14 cellular contexts compared by ENCODE assay signal in genomic region chr10:132943555-132944404, GRCh38. TPM values are rescaled to one million over a fixed set of nuclear protein-coding genes. Genes with fewer than 3 reads are reported as not detected.
"Had no signal": no experiment of that assay in that cellular context is flagged by ENCODE, and none has a peak within 500 bp of the region (broad histone marks: within the 10 kb centered on the region; RNA-seq: fewer than 3 reads in every experiment).

No MANE protein-coding gene starts in this region.

- H3K4me3 ChIP-seq: right lobe of liver had no signal

- H3K36me3 ChIP-seq: ascending aorta, esophagus squamous epithelium, lower lobe of right lung, right lobe of liver, thoracic aorta had no signal

- H3K36me3 Mint-ChIP-seq: activated CD4-positive, alpha-beta memory T cell treated with anti-CD3 and anti-CD28 coated beads for 36 hours; activated naive CD4-positive, alpha-beta T cell treated with anti-CD3 and anti-CD28 coated beads, Interleukin-2, amount 10 ng/mL, durations not matched to agents 7 days and 5 days; natural killer cell treated with Interleukin-12 subunit alpha and Interleukin-12 subunit beta and Interleukin-15 and Interleukin-18, amount 100 ng/mL, for 72 hours; stimulated activated memory B cell treated with anti-CD40 and anti-IgM and Interleukin-4, amounts not matched to agents 10 μg/mL and 1 μg/mL and 100 μg/mL, for 72 hours had no signal

- H3K27ac Mint-ChIP-seq: activated CD4-positive, alpha-beta memory T cell treated with anti-CD3 and anti-CD28 coated beads for 36 hours; activated naive CD4-positive, alpha-beta T cell treated with anti-CD3 and anti-CD28 coated beads, Interleukin-2, amount 10 ng/mL, durations not matched to agents 7 days and 5 days; activated T-helper 2 cell treated with anti-CD3 and anti-CD28 coated beads, Interferon-gamma antibody, Interleukin-2, Interleukin-4, amounts not matched to agents 10 μg/mL and 5 μg/mL and 100 μg/mL, durations not matched to agents 14 hours and 24 hours and 36 hours; dendritic cell treated with granulocyte-macrophage colony-stimulating factor and Interleukin-4, amounts not matched to agents 40 ng/mL and 50 ng/mL, for 4 days; natural killer cell treated with Interleukin-12 subunit alpha and Interleukin-12 subunit beta and Interleukin-15 and Interleukin-18, amount 100 ng/mL, for 72 hours; stimulated activated memory B cell treated with anti-CD40 and anti-IgM and Interleukin-4, amounts not matched to agents 10 μg/mL and 1 μg/mL and 100 μg/mL, for 72 hours had no signal

- H3K9me3 Mint-ChIP-seq: activated CD4-positive, alpha-beta memory T cell treated with anti-CD3 and anti-CD28 coated beads for 36 hours; activated T-helper 2 cell treated with anti-CD3 and anti-CD28 coated beads, Interferon-gamma antibody, Interleukin-2, Interleukin-4, amounts not matched to agents 10 μg/mL and 5 μg/mL and 100 μg/mL, durations not matched to agents 14 hours and 24 hours and 36 hours; dendritic cell treated with granulocyte-macrophage colony-stimulating factor and Interleukin-4, amounts not matched to agents 40 ng/mL and 50 ng/mL, for 4 days had no signal

- DNase-seq: activated CD4-positive, alpha-beta memory T cell treated with anti-CD3 and anti-CD28 coated beads for 36 hours; activated CD4-positive, alpha-beta T cell treated with anti-CD3 and anti-CD28 coated beads for 4 hours; activated naive CD4-positive, alpha-beta T cell treated with anti-CD3 and anti-CD28 coated beads, Interleukin-2, amount 10 ng/mL, durations not matched to agents 7 days and 5 days; effector CD8-positive, alpha-beta T cell; esophagus squamous epithelium; lower lobe of right lung; stimulated activated CD4-positive, alpha-beta T cell treated with anti-CD3 and anti-CD28 coated beads, Interleukin-4, amount 100 ng/mL, for 4 hours had no signal

- H3K4me1 ChIP-seq: ascending aorta had no signal

- H3K9me3 ChIP-seq: ascending aorta, esophagus squamous epithelium, lower lobe of right lung, right lobe of liver, thoracic aorta had no signal

- H3K27ac ChIP-seq: ascending aorta, esophagus squamous epithelium, lower lobe of right lung, right lobe of liver, thoracic aorta had no signal

- ATAC-seq: lower lobe of right lung; natural killer cell treated with Interleukin-12 subunit alpha and Interleukin-12 subunit beta and Interleukin-15 and Interleukin-18, amount 100 ng/mL, for 72 hours; right lobe of liver had no signal

RNA-seq across cellular contexts. Expression of gene CFAP46, which starts 1.4 kb away (rescaled TPM):
- total RNA-seq: activated T-helper 2 cell treated with anti-CD3 and anti-CD28 coated beads, Interferon-gamma antibody, Interleukin-2, Interleukin-4, amounts not matched to agents 10 μg/mL and 5 μg/mL and 100 μg/mL, durations not matched to agents 14 hours and 24 hours and 36 hours; ascending aorta; thoracic aorta had no signal
